1 cellular context compared by ENCODE assay signal in the genomic region with DNA sequence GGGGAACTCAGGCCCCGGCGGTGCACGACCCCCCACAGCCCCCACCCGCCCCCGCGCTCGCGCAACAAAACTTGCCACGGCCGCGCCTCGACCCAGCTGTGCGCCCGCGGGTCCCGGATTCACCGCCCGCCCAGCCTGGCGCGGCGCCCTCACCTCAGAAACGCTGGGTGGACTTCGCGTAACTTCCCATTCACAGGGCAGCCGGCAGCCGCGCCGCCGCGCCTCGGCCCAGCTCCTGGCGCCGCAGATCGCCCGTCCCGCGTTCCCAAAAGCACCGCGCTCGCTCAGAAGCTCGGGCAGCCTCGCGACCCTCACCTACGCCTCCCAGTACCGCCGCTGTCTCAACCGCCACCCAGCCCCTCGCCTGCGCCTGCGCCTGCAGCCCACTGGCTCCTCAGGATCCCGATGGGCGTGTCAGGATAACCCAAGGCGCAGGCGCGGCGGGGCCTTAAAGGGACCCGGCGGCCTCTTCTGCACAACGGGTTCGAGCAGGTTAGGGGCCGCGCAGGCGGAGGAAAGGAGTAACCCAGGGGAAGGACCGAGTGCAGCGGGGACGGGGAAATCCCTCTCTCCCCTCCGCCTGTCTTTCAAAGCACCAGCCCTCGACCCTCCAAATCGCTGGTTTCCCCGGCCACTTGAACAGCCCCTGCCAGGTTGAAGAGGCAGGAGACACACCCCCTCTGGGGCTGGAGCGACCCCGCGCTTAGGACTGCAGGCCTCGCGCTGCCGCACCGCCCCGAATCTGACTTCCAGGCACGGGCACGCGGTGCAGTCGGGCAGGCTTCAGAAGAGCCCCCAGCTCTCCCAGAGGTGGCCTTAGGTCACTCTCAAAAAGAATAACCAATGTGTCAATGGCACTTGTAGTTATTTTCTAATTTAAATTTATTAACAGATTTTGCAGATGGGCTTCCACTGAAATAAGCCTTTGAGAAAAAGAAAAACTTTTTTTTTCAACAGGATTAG.
TF ChIP-seq lines count a peak whose summit lies in the region.

Gene NBPF1, minus strand, starts transcription at position 380 of the 963 bp plus-strand sequence.

TF ChIP-seq in IMR-90, 13 proteins besides CTCF, POLR2A, EP300 and RAD21 (continued from another document):
- TF ChIP-seq BHLHE40 (IDR thresholded peaks at IDR 0.05; ENCODE audit: low read depth, low read length) (peak; percentile 35; the same call in 1 of the 2 replicates), FOS (IDR thresholded peaks at IDR 0.05; ENCODE audit: low read depth, low read length) (peak; percentile 26; the same call in 1 of the 2 replicates), CHD1 (IDR thresholded peaks at IDR 0.05; ENCODE audit: low read depth, low read length) (no peak)
